ENCODE assay signal across 8 cellular contexts in genomic region chr9:126704157-126704941, GRCh38.
DNase-seq lines count a peak whose midpoint lies in the region; ATAC-seq lines count a peak whose summit lies in the region.

No MANE protein-coding gene starts in this region.

- H3K4me1 Mint-ChIP-seq in activated naive CD8-positive, alpha-beta T cell treated with anti-CD3 and anti-CD28 coated beads, Interleukin-2, amount 10 ng/mL, durations not matched to agents 7 days and 5 days: peaks cover 11% of the 10 kb centered on the region

- no peak overlapping the region for H3K4me3 Mint-ChIP-seq in activated naive CD8-positive, alpha-beta T cell treated with anti-CD3 and anti-CD28 coated beads, Interleukin-2, amount 10 ng/mL, durations not matched to agents 7 days and 5 days

- POLR2A ChIA-PET in activated naive CD8-positive, alpha-beta T cell treated with anti-CD3 and anti-CD28 coated beads, Interleukin-2, amount 10 ng/mL, durations not matched to agents 7 days and 5 days (lab: Charles Lee): interaction anchor here (1.7 to 4.7 kb wide), 2 partner anchors 19 to 77 kb away, joined by 10 to 40 read pairs; no protein-coding TSS in a partner anchor

- no peaks in the 10 kb centered on the region for H3K36me3 Mint-ChIP-seq in activated naive CD8-positive, alpha-beta T cell treated with anti-CD3 and anti-CD28 coated beads, Interleukin-2, amount 10 ng/mL, durations not matched to agents 7 days and 5 days

- no peak for ATAC-seq in activated naive CD8-positive, alpha-beta T cell treated with anti-CD3 and anti-CD28 coated beads, Interleukin-2, amount 10 ng/mL, durations not matched to agents 7 days and 5 days (ENCODE audit: low read depth)
- no peak for ATAC-seq in GM21717 (IDR thresholded peaks at IDR 0.05; ENCODE audit: unreplicated experiment)

- H3K9me3 Mint-ChIP-seq in activated naive CD8-positive, alpha-beta T cell treated with anti-CD3 and anti-CD28 coated beads, Interleukin-2, amount 10 ng/mL, durations not matched to agents 7 days and 5 days: no peaks in the 10 kb centered on the region

- peaks cover 28% of the 10 kb centered on the region for H3K27me3 Mint-ChIP-seq in activated naive CD8-positive, alpha-beta T cell treated with anti-CD3 and anti-CD28 coated beads, Interleukin-2, amount 10 ng/mL, durations not matched to agents 7 days and 5 days

- H3K27ac ChIP-seq in temporal lobe (ENCODE audit: low read depth, low read length): peak overlapping the region; percentile 92

- no peak overlapping the region for H3K27ac Mint-ChIP-seq in activated naive CD8-positive, alpha-beta T cell treated with anti-CD3 and anti-CD28 coated beads, Interleukin-2, amount 10 ng/mL, durations not matched to agents 7 days and 5 days

- peak; percentile 59 for DNase-seq in CD1c-positive myeloid dendritic cell (ENCODE audit: extremely low spot score)
- DNase-seq in LoVo (ENCODE audit: low spot score): peak; percentile 15
- DNase-seq in activated naive CD8-positive, alpha-beta T cell treated with anti-CD3 and anti-CD28 coated beads, Interleukin-2, amount 10 ng/mL, durations not matched to agents 7 days and 5 days: peak; percentile 39
- peak; percentile 76 for DNase-seq in kidney glomerular epithelial cell (lab: John Stamatoyannopoulos, UW)
- no peak for DNase-seq in iPS-NIHi7 (ENCODE audit: extremely low spot score)
- no peak for DNase-seq in effector CD4-positive, alpha-beta T cell

Comparison
In these comparisons a context has a peak if more than half of its experiments do, and no peak if none do; other contexts are left out.
1. DNase-seq: peak in CD1c-positive myeloid dendritic cell (single experiment), LoVo (single experiment), activated naive CD8-positive, alpha-beta T cell treated with anti-CD3 and anti-CD28 coated beads, Interleukin-2, amount 10 ng/mL, durations not matched to agents 7 days and 5 days (single experiment) and kidney glomerular epithelial cell (single experiment); none in iPS-NIHi7 (single experiment) and effector CD4-positive, alpha-beta T cell (single experiment).